Comparison of ENCODE assay signal across 29 cellular contexts in genomic region chr6:98747246-98747645, GRCh38.
"Had no signal": no experiment of that assay in that cellular context is flagged by ENCODE, and none has a peak within 500 bp of the region (broad histone marks: within the 10 kb centered on the region; RNA-seq: fewer than 3 reads in every experiment).

No MANE protein-coding gene starts in this region.

- H3K9me3 Mint-ChIP-seq: activated T-helper 1 cell treated with anti-CD3 and anti-CD28 coated beads, Interleukin-12 subunit alpha, Interleukin-12 subunit beta, Interleukin-2, Interleukin-4 antibody, amounts not matched to agents 30 ng/mL and 10 ng/mL and 1 ng/mL, durations not matched to agents 14 hours and 24 hours and 36 hours had no signal

- DNase-seq: activated CD4-positive, alpha-beta T cell treated with anti-CD3 and anti-CD28 coated beads for 48 hours; activated CD4-positive, alpha-beta T cell treated with anti-CD3 and anti-CD28 coated beads, Interleukin-2, amount 50 U/mL, for 48 hours; activated CD4-positive, CD25-positive, alpha-beta regulatory T cell treated with anti-CD3 and anti-CD28 coated beads, Interleukin-2, amount 50 U/mL, for 72 hours; activated CD8-positive, alpha-beta memory T cell treated with anti-CD3 and anti-CD28 coated beads, Interleukin-2, amount 10 ng/mL, durations not matched to agents 7 days and 5 days; activated effector memory CD4-positive, alpha-beta T cell treated with Interleukin-2 at 50 U/mL for 16 hours; activated naive CD4-positive, alpha-beta T cell treated with Interleukin-2 at 50 U/mL for 16 hours; activated T-cell treated with anti-CD3 and anti-CD28 coated beads, Interleukin-2, amount 50 U/mL, for 24 hours; amygdala; Karpas-422; MM.1S; NCI-H1105; NCI-H1436; NCI-H1694 treated with DMSO at 0.1 percent for 48 hours; NCI-H2029 treated with DMSO at 0.1 percent for 48 hours; NCI-H345; NCI-H510A treated with DMSO at 0.1 percent for 48 hours; NCI-H69; NK-92 treated with Interleukin-12 subunit alpha and Interleukin-12 subunit beta, amount 100 ng/mL, for 24 hours; OCI-M1; Right ventricle myocardium superior; SJCRH30; T-helper 17 cell; T-helper 9 cell had no signal

- H3K36me3 Mint-ChIP-seq: activated CD8-positive, alpha-beta memory T cell treated with anti-CD3 and anti-CD28 coated beads, Interleukin-2, amount 10 ng/mL, durations not matched to agents 7 days and 5 days; activated naive CD8-positive, alpha-beta T cell had no signal

- H3K27me3 Mint-ChIP-seq: brain had no signal

- ATAC-seq: activated CD8-positive, alpha-beta memory T cell treated with anti-CD3 and anti-CD28 coated beads, Interleukin-2, amount 10 ng/mL, durations not matched to agents 7 days and 5 days; K562; Panc1; T-helper 17 cell; WTC11 had no signal

- H3K4me3 Mint-ChIP-seq: activated CD8-positive, alpha-beta memory T cell treated with anti-CD3 and anti-CD28 coated beads, Interleukin-2, amount 10 ng/mL, durations not matched to agents 7 days and 5 days; activated naive CD8-positive, alpha-beta T cell; activated T-cell treated with anti-CD3 and anti-CD28 coated beads, Interleukin-2, amount 50 U/mL, for 24 hours; activated T-helper 1 cell treated with anti-CD3 and anti-CD28 coated beads, Interleukin-12 subunit alpha, Interleukin-12 subunit beta, Interleukin-2, Interleukin-4 antibody, amounts not matched to agents 30 ng/mL and 10 ng/mL and 1 ng/mL, durations not matched to agents 14 hours and 24 hours and 36 hours; brain; T-helper 17 cell; WTC11 had no signal

- H3K27ac Mint-ChIP-seq: activated CD8-positive, alpha-beta memory T cell treated with anti-CD3 and anti-CD28 coated beads, Interleukin-2, amount 10 ng/mL, durations not matched to agents 7 days and 5 days; activated naive CD8-positive, alpha-beta T cell; activated T-cell treated with anti-CD3 and anti-CD28 coated beads, Interleukin-2, amount 50 U/mL, for 24 hours; activated T-helper 1 cell treated with anti-CD3 and anti-CD28 coated beads, Interleukin-12 subunit alpha, Interleukin-12 subunit beta, Interleukin-2, Interleukin-4 antibody, amounts not matched to agents 30 ng/mL and 10 ng/mL and 1 ng/mL, durations not matched to agents 14 hours and 24 hours and 36 hours; T-helper 17 cell had no signal

- H3K4me1 Mint-ChIP-seq: activated CD8-positive, alpha-beta memory T cell treated with anti-CD3 and anti-CD28 coated beads, Interleukin-2, amount 10 ng/mL, durations not matched to agents 7 days and 5 days; brain; T-helper 17 cell had no signal
